In genomic region chr2:11422901-11423435, GRCh38 we compare ENCODE assay signal across 1 cellular context.
A peak's percentile ranks its signal among the peaks of the same experiment; 100 is the strongest.
TF ChIP-seq lines count a peak whose summit lies in the region.

No MANE protein-coding gene starts in this region.

TF ChIP-seq in HepG2, 621 proteins besides CTCF, POLR2A, EP300 and RAD21 (continued from another document and continues in another):
- TF ChIP-seq ZBTB26 (CRISPR knock-in tag; IDR thresholded peaks at IDR 0.05; ENCODE audit: borderline replicate concordance) (no peak), KDM5A (IDR thresholded peaks at IDR 0.05; ENCODE audit: borderline replicate concordance, low read length) (no peak; the same call in 1 of the 2 replicates), TRIM24 (CRISPR knock-in tag; IDR thresholded peaks at IDR 0.05) (no peak), ZNF558 (CRISPR knock-in tag; IDR thresholded peaks at IDR 0.05; ENCODE audit: borderline replicate concordance) (0 out of 2 replicates have a peak, but pooled peaks have one; percentile 51), SP2 (CRISPR knock-in tag; IDR thresholded peaks at IDR 0.05) (no peak), ZNF609 (CRISPR knock-in tag; IDR thresholded peaks at IDR 0.05; ENCODE audit: borderline replicate concordance) (peak; percentile 74; the same call in 1 of the 2 replicates), WIZ (CRISPR knock-in tag; IDR thresholded peaks at IDR 0.05) (no peak), ZNF550 (CRISPR knock-in tag; IDR thresholded peaks at IDR 0.05; ENCODE audit: borderline replicate concordance) (no peak), ZNF317 (CRISPR knock-in tag; IDR thresholded peaks at IDR 0.05) (no peak), UBTF (CRISPR knock-in tag; IDR thresholded peaks at IDR 0.05) (0 out of 2 replicates have a peak, but pooled peaks have one; percentile 47), SETDB1 (CRISPR knock-in tag; IDR thresholded peaks at IDR 0.05; ENCODE audit: borderline replicate concordance) (no peak), ZBTB10 (CRISPR knock-in tag; IDR thresholded peaks at IDR 0.05; ENCODE audit: borderline replicate concordance) (no peak), ZSCAN31 (CRISPR knock-in tag; IDR thresholded peaks at IDR 0.05; ENCODE audit: low read depth) (no peak), ZNF644 (CRISPR knock-in tag; IDR thresholded peaks at IDR 0.05; ENCODE audit: low read depth) (peak; percentile 87; the same call in 1 of the 2 replicates), DZIP1 (CRISPR knock-in tag; IDR thresholded peaks at IDR 0.05) (no peak), AKAP8 (CRISPR knock-in tag; IDR thresholded peaks at IDR 0.05) (no peak), RELA (CRISPR knock-in tag; IDR thresholded peaks at IDR 0.05) (no peak), ZNF256 (CRISPR knock-in tag; conservative IDR thresholded peaks at IDR 0.05) (no peak), MLLT10 (CRISPR knock-in tag; IDR thresholded peaks at IDR 0.05) (no peak), ZNF124 (CRISPR knock-in tag; IDR thresholded peaks at IDR 0.05) (no peak), TBX3 (IDR thresholded peaks at IDR 0.05; ENCODE audit: borderline replicate concordance) (no peak)
- TF ChIP-seq, protein P1, sequence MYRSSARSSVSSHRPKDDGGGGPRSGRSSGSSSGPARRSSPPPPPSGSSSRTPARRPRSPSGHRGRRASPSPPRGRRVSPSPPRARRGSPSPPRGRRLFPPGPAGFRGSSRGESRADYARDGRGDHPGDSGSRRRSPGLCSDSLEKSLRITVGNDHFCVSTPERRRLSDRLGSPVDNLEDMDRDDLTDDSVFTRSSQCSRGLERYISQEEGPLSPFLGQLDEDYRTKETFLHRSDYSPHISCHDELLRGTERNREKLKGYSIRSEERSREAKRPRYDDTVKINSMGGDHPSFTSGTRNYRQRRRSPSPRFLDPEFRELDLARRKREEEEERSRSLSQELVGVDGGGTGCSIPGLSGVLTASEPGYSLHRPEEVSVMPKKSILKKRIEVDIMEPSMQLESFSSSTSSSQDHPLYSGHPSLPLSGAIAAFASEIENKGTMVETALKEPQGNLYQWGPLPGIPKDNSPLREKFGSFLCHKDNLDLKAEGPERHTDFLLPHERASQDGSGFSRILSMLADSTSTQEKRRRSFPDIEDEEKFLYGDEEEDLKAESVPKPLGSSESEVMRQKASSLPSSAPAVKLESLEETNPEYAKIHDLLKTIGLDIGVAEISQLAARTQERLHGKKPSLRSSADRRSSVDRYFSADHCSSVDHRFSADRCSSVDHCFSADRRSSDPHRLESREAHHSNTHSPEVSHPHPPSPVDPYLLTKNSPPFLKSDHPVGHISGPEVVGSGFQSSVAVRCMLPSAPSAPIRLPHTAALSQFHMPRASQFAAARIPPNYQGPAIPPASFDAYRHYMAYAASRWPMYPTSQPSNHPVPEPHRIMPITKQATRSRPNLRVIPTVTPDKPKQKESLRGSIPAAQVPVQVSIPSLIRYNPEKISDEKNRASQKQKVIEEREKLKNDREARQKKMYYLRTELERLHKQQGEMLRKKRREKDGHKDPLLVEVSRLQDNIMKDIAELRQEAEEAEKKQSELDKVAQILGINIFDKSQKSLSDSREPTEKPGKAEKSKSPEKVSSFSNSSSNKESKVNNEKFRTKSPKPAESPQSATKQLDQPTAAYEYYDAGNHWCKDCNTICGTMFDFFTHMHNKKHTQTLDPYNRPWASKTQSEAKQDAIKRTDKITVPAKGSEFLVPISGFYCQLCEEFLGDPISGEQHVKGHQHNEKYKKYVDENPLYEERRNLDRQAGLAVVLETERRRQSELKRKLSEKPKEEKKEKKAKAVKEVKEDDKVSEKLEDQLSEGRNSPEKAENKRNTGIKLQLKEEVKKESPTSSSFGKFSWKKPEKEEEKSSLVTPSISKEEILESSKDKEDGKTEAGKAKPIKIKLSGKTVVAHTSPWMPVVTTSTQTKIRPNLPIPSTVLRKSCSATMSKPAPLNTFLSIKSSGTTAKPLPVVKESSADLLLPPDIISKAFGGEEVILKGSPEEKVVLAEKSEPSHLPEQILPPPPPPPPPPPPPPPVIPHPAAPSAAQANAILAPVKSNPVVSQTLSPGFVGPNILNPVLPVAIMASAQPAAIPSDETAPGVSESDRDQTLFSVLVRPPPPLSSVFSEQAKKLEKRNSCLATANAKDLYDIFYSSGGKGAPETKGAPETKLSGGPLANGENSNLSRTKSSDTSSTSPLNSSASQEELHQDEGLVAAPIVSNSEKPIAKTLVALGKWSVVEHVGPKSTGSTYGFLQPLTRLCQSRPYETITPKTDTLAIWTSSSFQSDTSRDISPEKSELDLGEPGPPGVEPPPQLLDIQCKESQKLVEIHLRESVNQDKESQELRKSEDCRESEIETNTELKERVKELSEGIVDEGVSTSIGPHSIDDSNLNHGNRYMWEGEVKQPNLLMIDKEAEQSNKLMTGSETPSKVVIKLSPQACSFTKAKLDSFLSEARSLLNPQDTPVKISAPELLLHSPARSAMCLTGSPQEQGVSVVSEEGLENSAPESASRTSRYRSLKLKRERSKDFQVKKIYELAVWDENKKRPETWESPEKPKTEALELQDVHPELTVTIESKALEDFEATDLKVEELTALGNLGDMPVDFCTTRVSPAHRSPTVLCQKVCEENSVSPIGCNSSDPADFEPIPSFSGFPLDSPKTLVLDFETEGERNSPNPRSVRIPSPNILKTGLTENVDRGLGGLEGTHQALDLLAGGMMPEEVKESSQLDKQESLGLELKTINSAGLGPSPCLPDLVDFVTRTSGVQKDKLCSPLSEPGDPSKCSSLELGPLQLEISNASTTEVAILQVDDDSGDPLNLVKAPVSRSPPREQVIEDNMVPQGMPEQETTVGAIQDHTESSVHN (CRISPR knock-in tag; IDR thresholded peaks at IDR 0.05), result no peak
- TF ChIP-seq, protein P2, sequence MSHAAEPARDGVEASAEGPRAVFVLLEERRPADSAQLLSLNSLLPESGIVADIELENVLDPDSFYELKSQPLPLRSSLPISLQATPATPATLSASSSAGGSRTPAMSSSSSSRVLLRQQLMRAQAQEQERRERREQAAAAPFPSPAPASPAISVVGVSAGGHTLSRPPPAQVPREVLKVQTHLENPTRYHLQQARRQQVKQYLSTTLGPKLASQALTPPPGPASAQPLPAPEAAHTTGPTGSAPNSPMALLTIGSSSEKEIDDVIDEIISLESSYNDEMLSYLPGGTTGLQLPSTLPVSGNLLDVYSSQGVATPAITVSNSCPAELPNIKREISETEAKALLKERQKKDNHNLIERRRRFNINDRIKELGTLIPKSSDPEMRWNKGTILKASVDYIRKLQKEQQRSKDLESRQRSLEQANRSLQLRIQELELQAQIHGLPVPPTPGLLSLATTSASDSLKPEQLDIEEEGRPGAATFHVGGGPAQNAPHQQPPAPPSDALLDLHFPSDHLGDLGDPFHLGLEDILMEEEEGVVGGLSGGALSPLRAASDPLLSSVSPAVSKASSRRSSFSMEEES (CRISPR knock-in tag; IDR thresholded peaks at IDR 0.05), result no peak
- TF ChIP-seq, protein P3, sequence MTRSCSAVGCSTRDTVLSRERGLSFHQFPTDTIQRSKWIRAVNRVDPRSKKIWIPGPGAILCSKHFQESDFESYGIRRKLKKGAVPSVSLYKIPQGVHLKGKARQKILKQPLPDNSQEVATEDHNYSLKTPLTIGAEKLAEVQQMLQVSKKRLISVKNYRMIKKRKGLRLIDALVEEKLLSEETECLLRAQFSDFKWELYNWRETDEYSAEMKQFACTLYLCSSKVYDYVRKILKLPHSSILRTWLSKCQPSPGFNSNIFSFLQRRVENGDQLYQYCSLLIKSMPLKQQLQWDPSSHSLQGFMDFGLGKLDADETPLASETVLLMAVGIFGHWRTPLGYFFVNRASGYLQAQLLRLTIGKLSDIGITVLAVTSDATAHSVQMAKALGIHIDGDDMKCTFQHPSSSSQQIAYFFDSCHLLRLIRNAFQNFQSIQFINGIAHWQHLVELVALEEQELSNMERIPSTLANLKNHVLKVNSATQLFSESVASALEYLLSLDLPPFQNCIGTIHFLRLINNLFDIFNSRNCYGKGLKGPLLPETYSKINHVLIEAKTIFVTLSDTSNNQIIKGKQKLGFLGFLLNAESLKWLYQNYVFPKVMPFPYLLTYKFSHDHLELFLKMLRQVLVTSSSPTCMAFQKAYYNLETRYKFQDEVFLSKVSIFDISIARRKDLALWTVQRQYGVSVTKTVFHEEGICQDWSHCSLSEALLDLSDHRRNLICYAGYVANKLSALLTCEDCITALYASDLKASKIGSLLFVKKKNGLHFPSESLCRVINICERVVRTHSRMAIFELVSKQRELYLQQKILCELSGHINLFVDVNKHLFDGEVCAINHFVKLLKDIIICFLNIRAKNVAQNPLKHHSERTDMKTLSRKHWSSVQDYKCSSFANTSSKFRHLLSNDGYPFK (CRISPR knock-in tag; IDR thresholded peaks at IDR 0.05; ENCODE audit: borderline replicate concordance), result no peak
